In genomic region chr3:51696954-51697353, GRCh38 we compare ENCODE assay signal across 15 cellular contexts.
"Had no signal": no experiment of that assay in that cellular context is flagged by ENCODE, and none has a peak within 500 bp of the region (broad histone marks: within the 10 kb centered on the region; RNA-seq: fewer than 3 reads in every experiment).

No MANE protein-coding gene starts in this region.

- H3K4me3 Mint-ChIP-seq: activated CD8-positive, alpha-beta T cell treated with anti-CD3 and anti-CD28 coated beads, Interleukin-2, amount 10 ng/mL, durations not matched to agents 7 days and 5 days; activated T-helper 1 cell treated with anti-CD3 and anti-CD28 coated beads, Interleukin-12 subunit alpha, Interleukin-12 subunit beta, Interleukin-2, Interleukin-4 antibody, amounts not matched to agents 30 ng/mL and 10 ng/mL and 1 ng/mL, durations not matched to agents 14 hours and 24 hours and 36 hours; central memory CD8-positive, alpha-beta T cell; endodermal cell; natural killer cell had no signal

- ATAC-seq: activated CD8-positive, alpha-beta T cell treated with anti-CD3 and anti-CD28 coated beads, Interleukin-2, amount 10 ng/mL, durations not matched to agents 7 days and 5 days; body of pancreas; left lobe of liver; natural killer cell had no signal

- H3K4me1 Mint-ChIP-seq: endodermal cell had no signal

- H3K36me3 Mint-ChIP-seq: natural killer cell had no signal

- H3K27ac Mint-ChIP-seq: activated CD8-positive, alpha-beta T cell treated with anti-CD3 and anti-CD28 coated beads, Interleukin-2, amount 10 ng/mL, durations not matched to agents 7 days and 5 days; activated T-helper 1 cell treated with anti-CD3 and anti-CD28 coated beads, Interleukin-12 subunit alpha, Interleukin-12 subunit beta, Interleukin-2, Interleukin-4 antibody, amounts not matched to agents 30 ng/mL and 10 ng/mL and 1 ng/mL, durations not matched to agents 14 hours and 24 hours and 36 hours; endodermal cell had no signal

- H3K9me3 Mint-ChIP-seq: activated T-helper 1 cell treated with anti-CD3 and anti-CD28 coated beads, Interleukin-12 subunit alpha, Interleukin-12 subunit beta, Interleukin-2, Interleukin-4 antibody, amounts not matched to agents 30 ng/mL and 10 ng/mL and 1 ng/mL, durations not matched to agents 14 hours and 24 hours and 36 hours; central memory CD8-positive, alpha-beta T cell; endodermal cell; natural killer cell had no signal

- DNase-seq: activated CD4-positive, alpha-beta T cell treated with anti-CD3 and anti-CD28 coated beads for 4 hours; activated CD8-positive, alpha-beta T cell treated with anti-CD3 and anti-CD28 coated beads, Interleukin-2, amount 10 ng/mL, durations not matched to agents 7 days and 5 days; activated naive CD4-positive, alpha-beta T cell treated with Interleukin-2 at 50 U/mL for 16 hours; body of pancreas; dermis blood vessel endothelial cell; endodermal cell; mammary epithelial cell; natural killer cell; stimulated activated CD4-positive, alpha-beta T cell treated with anti-CD3 and anti-CD28 coated beads, Interleukin-15, amount 100 ng/mL, for 24 hours; stimulated activated CD4-positive, alpha-beta T cell treated with anti-CD3 and anti-CD28 coated beads, Interleukin-4, amount 100 ng/mL, for 4 hours; tibial artery; uterus had no signal
